9 cellular contexts compared by ENCODE assay signal in the genomic region with DNA sequence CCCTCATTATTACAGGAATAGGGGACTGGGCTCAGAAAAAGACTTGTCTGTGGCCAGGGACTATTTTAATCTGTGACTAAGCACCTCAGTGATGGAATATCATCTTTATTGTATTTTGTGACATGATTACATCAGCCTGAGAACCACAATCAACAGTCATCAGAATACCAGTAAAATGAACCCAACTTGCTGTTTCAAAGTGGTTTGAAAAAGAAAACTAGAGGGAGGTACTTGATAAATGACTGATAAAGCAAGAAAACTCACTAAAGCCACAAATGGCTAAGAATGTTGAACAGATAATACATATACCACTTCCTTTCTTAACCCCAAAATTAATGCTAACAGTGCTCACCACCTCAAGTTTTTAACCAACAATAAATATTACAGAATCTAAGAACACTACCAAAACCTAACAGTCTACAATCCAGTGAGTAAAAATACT.
A peak's percentile ranks its signal among the peaks of the same experiment; 100 is the strongest.
DNase-seq lines count a peak whose midpoint lies in the region; ATAC-seq, FAIRE-seq and TF ChIP-seq lines count a peak whose summit lies in the region.
"Had no signal": no experiment of that assay in that cellular context is flagged by ENCODE, and none has a peak within 500 bp of the region (broad histone marks: within the 10 kb centered on the region; RNA-seq: fewer than 3 reads in every experiment).

No MANE protein-coding gene starts in this region.

- in situ Hi-C loops in GM13977 (cut with MboI; ENCODE audit: low pct_unique_long_range_greater_than_20kb, low sequenced_read_pairs, unreplicated experiment), result no loop called here

- CTCF ChIA-PET in Caco-2 (lab: Charles Lee), result no interaction called here

- DNase-seq in GM13977 (ENCODE audit: low spot score) (peak; percentile 62), RCC 7860 (ENCODE audit: low spot score) (peak; percentile 59), hepatic stellate cell (ENCODE audit: low spot score) (peak; percentile 23), NCI-H510A treated with DMSO at 0.1 percent for 48 hours (lab: John Stamatoyannopoulos, UW) (no peak), Caco-2 (no peak), WERI-Rb-1 (no peak)
- no peak for DNase-seq in activated CD8-positive, alpha-beta memory T cell treated with anti-CD3 and anti-CD28 coated beads, Interleukin-2, amount 50 U/mL, for 4 hours

- peaks cover 7% of the 10 kb centered on the region for H3K9me3 Mint-ChIP-seq in Caco-2 (ENCODE audit: unreplicated experiment)

- TF ChIP-seq CTCF in GM13977 (IDR thresholded peaks at IDR 0.05; ENCODE audit: extremely low read depth, insufficient read depth, missing control alignments) (no peak), Caco-2 (IDR thresholded peaks at IDR 0.05; ENCODE audit: insufficient read depth in 1 of 2, low read depth in 1 of 2, low read length in 1 of 2, severe bottlenecking in 1 of 2, unreplicated experiment in 1 of 2) (no peak), WERI-Rb-1 (IDR thresholded peaks at IDR 0.05; ENCODE audit: low read depth, low read length) (no peak)

- H3K27me3 Mint-ChIP-seq in Caco-2 (ENCODE audit: insufficient read depth, unreplicated experiment), result no peaks in the 10 kb centered on the region

- no peaks in the 10 kb centered on the region for H3K36me3 Mint-ChIP-seq in Caco-2 (ENCODE audit: insufficient read depth, unreplicated experiment)

- H3K27me3 ChIP-seq in Caco-2 (replicated peaks; ENCODE audit: control insufficient read depth, insufficient read depth, low read length) (no peaks in the 10 kb centered on the region), WERI-Rb-1 (ENCODE audit: insufficient read depth, low read depth, severe bottlenecking) (no peaks in the 10 kb centered on the region)

- H3K4me3 Mint-ChIP-seq in Caco-2 (ENCODE audit: unreplicated experiment), result no peak overlapping the region
- H3K4me3 Mint-ChIP-seq: neural crest cell had no signal

- no TSS peak for BruUV-seq in Caco-2 (replicated peaks; lab: Mats Ljungman, UMichigan)

- H3K9me3 ChIP-seq in Caco-2, result no peaks in the 10 kb centered on the region
- H3K9me3 ChIP-seq in WERI-Rb-1 (ENCODE audit: severe bottlenecking), result no peaks in the 10 kb centered on the region

- intact Hi-C loops in Caco-2 (cut with micrococcal nuclease; ENCODE audit: unreplicated experiment), result no loop called here

- no peak overlapping the region for H3K4me3 ChIP-seq in Caco-2 (ENCODE audit: low read depth, low read length)
- H3K4me3 ChIP-seq in WERI-Rb-1 (ENCODE audit: low read depth, low read length), result no peak overlapping the region

- no peak overlapping the region for H3K27ac ChIP-seq in WERI-Rb-1

- peak; percentile 83 for ATAC-seq in HG02610 (IDR thresholded peaks at IDR 0.05; ENCODE audit: unreplicated experiment)

- peaks cover 12% of the 10 kb centered on the region for H3K4me1 ChIP-seq in Caco-2

- H3K4me1 Mint-ChIP-seq in Caco-2 (ENCODE audit: low read depth, unreplicated experiment), result peaks cover 10% of the 10 kb centered on the region
- H3K4me1 Mint-ChIP-seq: neural crest cell had no signal

- FAIRE-seq in RCC 7860 (lab: Jason Lieb, UNC), result peak; percentile 68

- H3K36me3 ChIP-seq in Caco-2 (ENCODE audit: control insufficient read depth, insufficient read depth, low read length) (no peaks in the 10 kb centered on the region), WERI-Rb-1 (peaks cover 3% of the 10 kb centered on the region; the same call in 1 of the 2 replicates)

- H3K27ac Mint-ChIP-seq in Caco-2 (ENCODE audit: unreplicated experiment), result no peak overlapping the region

- POLR2A ChIA-PET in Caco-2 (lab: Charles Lee), result no interaction called here

Comparison
In these comparisons a context has a peak if more than half of its experiments do, and no peak if none do; other contexts are left out.
1. DNase-seq: peak in GM13977 (single experiment), RCC 7860 (single experiment) and hepatic stellate cell (single experiment); none in NCI-H510A treated with DMSO at 0.1 percent for 48 hours (single experiment), Caco-2 (0 of 2), activated CD8-positive, alpha-beta memory T cell treated with anti-CD3 and anti-CD28 coated beads, Interleukin-2, amount 50 U/mL, for 4 hours (single experiment) and WERI-Rb-1 (single experiment).